ENCODE assay signal across 16 cellular contexts in genomic region chr3:8835385-8835784, GRCh38.
A peak's percentile ranks its signal among the peaks of the same experiment; 100 is the strongest.
DNase-seq lines count a peak whose midpoint lies in the region; ATAC-seq and TF ChIP-seq lines count a peak whose summit lies in the region.
"Had no signal": no experiment of that assay in that cellular context is flagged by ENCODE, and none has a peak within 500 bp of the region (broad histone marks: within the 10 kb centered on the region; RNA-seq: fewer than 3 reads in every experiment).

No MANE protein-coding gene starts in this region.

- H3K9me3 ChIP-seq in esophagus muscularis mucosa = no peaks in the 10 kb centered on the region
- H3K9me3 ChIP-seq: BLaER1, Caco-2 had no signal

- TF ChIP-seq EP300 in esophagus muscularis mucosa (IDR thresholded peaks at IDR 0.05) = no peak

- intact Hi-C loops in esophagus muscularis mucosa (cut with DNase I) = no loop called here

- H3K36me3 Mint-ChIP-seq in nephron progenitor cell (ENCODE audit: low read depth) = no peaks in the 10 kb centered on the region
- H3K36me3 Mint-ChIP-seq: CD8-positive, alpha-beta memory T cell had no signal

- no peaks in the 10 kb centered on the region for H3K4me1 Mint-ChIP-seq in nephron progenitor cell
- H3K4me1 Mint-ChIP-seq: CD8-positive, alpha-beta memory T cell had no signal

- peak overlapping the region; percentile 23 for H3K27ac Mint-ChIP-seq in nephron progenitor cell
- H3K27ac Mint-ChIP-seq: CD8-positive, alpha-beta memory T cell had no signal

- H3K36me3 ChIP-seq in esophagus muscularis mucosa = no peaks in the 10 kb centered on the region

- no peaks in the 10 kb centered on the region for H3K9me3 Mint-ChIP-seq in nephron progenitor cell
- H3K9me3 Mint-ChIP-seq: CD8-positive, alpha-beta memory T cell had no signal

- TF ChIP-seq POLR2A in esophagus muscularis mucosa (IDR thresholded peaks at IDR 0.05; ENCODE audit: low read depth) = no peak

- WGBS in esophagus muscularis mucosa = 88% methylated on average over 4 of the region's 4 CpGs

- H3K4me1 ChIP-seq in esophagus muscularis mucosa = no peaks in the 10 kb centered on the region
- H3K4me1 ChIP-seq: BLaER1 had no signal

- ATAC-seq in HG03175 (IDR thresholded peaks at IDR 0.05; ENCODE audit: unreplicated experiment) (no peak), GM21515 (IDR thresholded peaks at IDR 0.05; ENCODE audit: unreplicated experiment) (no peak)

- no peak for TF ChIP-seq CTCF in esophagus muscularis mucosa (IDR thresholded peaks at IDR 0.05)
- no peak for TF ChIP-seq CTCF in nephron progenitor cell (IDR thresholded peaks at IDR 0.05)

- H3K4me3 ChIP-seq in esophagus muscularis mucosa = no peak overlapping the region
- H3K4me3 ChIP-seq: BLaER1, GM23248 had no signal

- H3K27me3 Mint-ChIP-seq in nephron progenitor cell (ENCODE audit: low read depth, poor library complexity) = no peaks in the 10 kb centered on the region

- peak; percentile 10 for DNase-seq in NCI-H146 (lab: John Stamatoyannopoulos, UW)
- DNase-seq in NCI-H146 treated with DMSO at 0.1 percent for 48 hours (lab: John Stamatoyannopoulos, UW; ENCODE audit: unreplicated experiment) = no peak
- peak; percentile 57 for DNase-seq in esophagus muscularis mucosa (ENCODE audit: extremely low spot score)
- DNase-seq in nephron progenitor cell = no peak
- no peak for DNase-seq in hippocampal formation (lab: John Stamatoyannopoulos, UW)
- DNase-seq: 8988T; AML-193; Caco-2; CD8-positive, alpha-beta memory T cell; DMS79 treated with DMSO at 0.1 percent for 48 hours; EL; GM23248; H7 had no signal

- no peak overlapping the region for H3K4me3 Mint-ChIP-seq in nephron progenitor cell
- H3K4me3 Mint-ChIP-seq: CD8-positive, alpha-beta memory T cell had no signal

- H3K27me3 ChIP-seq in esophagus muscularis mucosa = no peaks in the 10 kb centered on the region
- H3K27me3 ChIP-seq: BLaER1 had no signal

- H3K27ac ChIP-seq in esophagus muscularis mucosa (replicated peaks in 1 of 4) = no peak overlapping the region
- H3K27ac ChIP-seq: BLaER1, GM23248 had no signal

Comparison
In these comparisons a context has a peak if more than half of its experiments do, and no peak if none do; other contexts are left out.
1. DNase-seq: peak in NCI-H146 (single experiment) and esophagus muscularis mucosa (single experiment); none in NCI-H146 treated with DMSO at 0.1 percent for 48 hours (single experiment), nephron progenitor cell (single experiment) and hippocampal formation (0 of 2).